20 cellular contexts compared by ENCODE assay signal in the genomic region with DNA sequence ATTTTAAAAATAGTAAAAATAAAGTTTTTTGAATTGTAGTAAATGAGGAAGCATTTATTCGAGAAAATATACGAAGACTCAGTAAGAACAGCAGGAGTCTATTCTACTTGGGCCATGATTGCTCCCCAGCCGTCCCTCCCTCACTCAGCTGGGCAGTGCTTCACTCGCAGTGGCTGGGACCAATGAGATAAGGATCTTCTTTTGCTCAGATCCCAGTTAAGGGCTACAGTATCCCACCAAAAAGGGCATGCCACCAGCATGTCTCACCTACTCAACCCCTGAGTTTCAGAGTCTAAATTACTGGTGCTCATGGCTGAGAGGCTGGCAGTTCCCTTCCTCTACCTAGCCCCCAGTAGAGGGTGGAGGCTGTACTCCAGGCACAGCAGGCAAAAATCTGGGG.
"Had no signal": no experiment of that assay in that cellular context is flagged by ENCODE, and none has a peak within 500 bp of the region (broad histone marks: within the 10 kb centered on the region; RNA-seq: fewer than 3 reads in every experiment).

No MANE protein-coding gene starts in this region.

- H3K27ac ChIP-seq: KMS-11, VCaP had no signal

- H3K9ac ChIP-seq: KMS-11 had no signal

- FAIRE-seq: astrocyte, RCC 7860 had no signal

- DNase-seq: activated CD4-positive, alpha-beta memory T cell treated with anti-CD3 and anti-CD28 coated beads, Interleukin-2, amount 10 ng/mL, durations not matched to agents 7 days and 5 days; activated CD4-positive, alpha-beta T cell treated with anti-CD3 and anti-CD28 coated beads for 36 hours; activated CD4-positive, alpha-beta T cell treated with anti-CD3 and anti-CD28 coated beads, Interleukin-2, amount 50 U/mL, for 1 hour; activated gamma-delta T cell; activated naive CD4-positive, alpha-beta T cell treated with anti-CD3 and anti-CD28 coated beads for 36 hours; activated T-cell treated with anti-CD3 and anti-CD28 coated beads for 4 hours; activated T-cell treated with anti-CD3 and anti-CD28 coated beads, Interleukin-2, amount 50 U/mL, for 48 hours; amygdala; NCI-H1694 treated with DMSO at 0.1 percent for 48 hours; NCI-H2029 treated with DMSO at 0.1 percent for 48 hours; NCI-H2171; NCI-H2227 treated with DMSO at 0.1 percent for 48 hours; NCI-H446 treated with DMSO at 0.1 percent for 48 hours; PC-3; SHP77 treated with DMSO at 0.1 percent for 48 hours; T-helper 1 cell had no signal

- H3K4me2 ChIP-seq: KMS-11 had no signal
